1 cellular context compared by ENCODE assay signal in the genomic region with DNA sequence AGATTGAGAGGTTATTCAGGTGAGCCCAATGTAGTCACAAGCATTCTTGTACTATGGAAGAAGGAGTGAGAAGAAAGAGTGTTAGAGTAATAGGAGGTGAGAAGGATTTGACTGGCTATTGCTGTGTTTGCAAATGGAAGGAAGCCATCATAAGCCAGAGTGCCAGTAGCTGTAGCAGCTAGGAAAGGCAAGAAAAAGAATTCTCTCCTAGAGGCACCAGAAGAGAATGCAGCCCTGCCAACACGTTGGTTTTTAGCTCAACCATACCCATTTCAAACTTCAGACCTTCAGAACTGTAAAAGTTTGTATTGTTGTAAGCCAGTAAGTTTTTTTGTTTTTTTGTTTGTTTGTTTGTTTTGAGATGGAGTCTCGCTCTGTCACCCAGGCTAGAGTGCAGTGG.
TF ChIP-seq lines count a peak whose summit lies in the region.

No MANE protein-coding gene starts in this region.

TF ChIP-seq in HCT116, 20 proteins besides CTCF, POLR2A, EP300 and RAD21 (continued from another document):
- TF ChIP-seq, protein P1, sequence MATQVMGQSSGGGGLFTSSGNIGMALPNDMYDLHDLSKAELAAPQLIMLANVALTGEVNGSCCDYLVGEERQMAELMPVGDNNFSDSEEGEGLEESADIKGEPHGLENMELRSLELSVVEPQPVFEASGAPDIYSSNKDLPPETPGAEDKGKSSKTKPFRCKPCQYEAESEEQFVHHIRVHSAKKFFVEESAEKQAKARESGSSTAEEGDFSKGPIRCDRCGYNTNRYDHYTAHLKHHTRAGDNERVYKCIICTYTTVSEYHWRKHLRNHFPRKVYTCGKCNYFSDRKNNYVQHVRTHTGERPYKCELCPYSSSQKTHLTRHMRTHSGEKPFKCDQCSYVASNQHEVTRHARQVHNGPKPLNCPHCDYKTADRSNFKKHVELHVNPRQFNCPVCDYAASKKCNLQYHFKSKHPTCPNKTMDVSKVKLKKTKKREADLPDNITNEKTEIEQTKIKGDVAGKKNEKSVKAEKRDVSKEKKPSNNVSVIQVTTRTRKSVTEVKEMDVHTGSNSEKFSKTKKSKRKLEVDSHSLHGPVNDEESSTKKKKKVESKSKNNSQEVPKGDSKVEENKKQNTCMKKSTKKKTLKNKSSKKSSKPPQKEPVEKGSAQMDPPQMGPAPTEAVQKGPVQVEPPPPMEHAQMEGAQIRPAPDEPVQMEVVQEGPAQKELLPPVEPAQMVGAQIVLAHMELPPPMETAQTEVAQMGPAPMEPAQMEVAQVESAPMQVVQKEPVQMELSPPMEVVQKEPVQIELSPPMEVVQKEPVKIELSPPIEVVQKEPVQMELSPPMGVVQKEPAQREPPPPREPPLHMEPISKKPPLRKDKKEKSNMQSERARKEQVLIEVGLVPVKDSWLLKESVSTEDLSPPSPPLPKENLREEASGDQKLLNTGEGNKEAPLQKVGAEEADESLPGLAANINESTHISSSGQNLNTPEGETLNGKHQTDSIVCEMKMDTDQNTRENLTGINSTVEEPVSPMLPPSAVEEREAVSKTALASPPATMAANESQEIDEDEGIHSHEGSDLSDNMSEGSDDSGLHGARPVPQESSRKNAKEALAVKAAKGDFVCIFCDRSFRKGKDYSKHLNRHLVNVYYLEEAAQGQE (IDR thresholded peaks at IDR 0.05; ENCODE audit: low read depth), result no peak
- TF ChIP-seq ATF3 (IDR thresholded peaks at IDR 0.05) (no peak), ZBTB33 (IDR thresholded peaks at IDR 0.05; ENCODE audit: extremely low read depth, insufficient replicate concordance, low read length) (no peak), CBX3 (IDR thresholded peaks at IDR 0.05; ENCODE audit: low read depth) (no peak), YY1 (IDR thresholded peaks at IDR 0.05; ENCODE audit: extremely low read depth, insufficient replicate concordance, low read depth, low read length) (no peak), ZNF274 (IDR thresholded peaks at IDR 0.05; ENCODE audit: low read depth, low read length) (no peak), EZH2phosphoT487 (IDR thresholded peaks at IDR 0.05; ENCODE audit: borderline replicate concordance) (no peak), SP1 (IDR thresholded peaks at IDR 0.05; ENCODE audit: low read depth) (no peak)
